Comparison of ENCODE assay signal across 20 cellular contexts in the genomic region with DNA sequence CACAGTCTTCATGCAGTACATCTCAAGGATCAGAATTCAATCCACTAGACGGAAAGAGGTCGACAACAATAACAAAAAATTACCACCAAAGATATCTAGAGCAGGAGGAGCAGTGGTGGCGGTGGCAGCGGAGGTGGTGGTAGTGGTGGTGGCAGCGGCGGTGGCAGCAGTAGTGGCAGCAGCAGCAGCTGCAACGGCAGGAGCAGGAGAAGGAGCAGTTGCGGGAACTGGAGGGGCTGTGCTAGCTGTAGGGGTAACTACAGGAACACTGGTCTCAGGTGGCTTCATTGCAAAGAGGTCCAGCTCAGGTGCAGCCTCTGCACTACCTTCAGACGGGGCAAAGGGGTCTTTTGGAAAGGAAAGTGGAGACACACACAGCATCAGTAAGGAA.
"Had no signal": no experiment of that assay in that cellular context is flagged by ENCODE, and none has a peak within 500 bp of the region (broad histone marks: within the 10 kb centered on the region; RNA-seq: fewer than 3 reads in every experiment).

No MANE protein-coding gene starts in this region.

- DNase-seq: activated CD4-positive, alpha-beta memory T cell treated with anti-CD3 and anti-CD28 coated beads for 36 hours; activated CD4-positive, alpha-beta T cell treated with anti-CD3 and anti-CD28 coated beads for 4 hours; activated T-cell treated with anti-CD3 and anti-CD28 coated beads for 4 hours; effector CD8-positive, alpha-beta T cell; heart left ventricle; kidney; stimulated activated CD4-positive, alpha-beta T cell treated with anti-CD3 and anti-CD28 coated beads, Interleukin-4, amount 100 ng/mL, for 4 hours; stimulated activated naive B cell treated with anti-CD40 and anti-IgM and Interleukin-4, amounts not matched to agents 10 μg/mL and 1 μg/mL and 100 μg/mL, for 72 hours had no signal

- H3K36me3 ChIP-seq: gastroesophageal sphincter, heart left ventricle, neutrophil had no signal

- H3K27me3 ChIP-seq: cardiac muscle cell, gastroesophageal sphincter, heart left ventricle, neutrophil had no signal

- H3K27ac ChIP-seq: cardiac muscle cell, gastroesophageal sphincter, heart left ventricle, neutrophil, parathyroid adenoma had no signal

- H3K36me3 Mint-ChIP-seq: activated CD4-positive, alpha-beta memory T cell treated with anti-CD3 and anti-CD28 coated beads for 36 hours; activated naive CD8-positive, alpha-beta T cell; mesothelial cell of epicardium; natural killer cell treated with Interleukin-12 subunit alpha and Interleukin-12 subunit beta and Interleukin-15 and Interleukin-18, amount 100 ng/mL, for 72 hours; stimulated activated naive B cell treated with anti-CD40 and anti-IgM and Interleukin-4, amounts not matched to agents 10 μg/mL and 1 μg/mL and 100 μg/mL, for 72 hours had no signal

- H3K9me3 Mint-ChIP-seq: activated CD4-positive, alpha-beta memory T cell treated with anti-CD3 and anti-CD28 coated beads for 36 hours; dendritic cell treated with granulocyte-macrophage colony-stimulating factor and Interleukin-4, amounts not matched to agents 40 ng/mL and 50 ng/mL, for 4 days; mesothelial cell of epicardium; natural killer cell treated with Interleukin-12 subunit alpha and Interleukin-12 subunit beta and Interleukin-15 and Interleukin-18, amount 100 ng/mL, for 72 hours; stimulated activated naive B cell treated with anti-CD40 and anti-IgM and Interleukin-4, amounts not matched to agents 10 μg/mL and 1 μg/mL and 100 μg/mL, for 72 hours had no signal

- H2AFZ ChIP-seq: parathyroid adenoma had no signal

- H3K4me2 ChIP-seq: smooth muscle cell had no signal

- H3K27me3 Mint-ChIP-seq: activated CD4-positive, alpha-beta memory T cell treated with anti-CD3 and anti-CD28 coated beads for 36 hours; activated naive CD8-positive, alpha-beta T cell; dendritic cell treated with granulocyte-macrophage colony-stimulating factor and Interleukin-4, amounts not matched to agents 40 ng/mL and 50 ng/mL, for 4 days; stimulated activated naive B cell treated with anti-CD40 and anti-IgM and Interleukin-4, amounts not matched to agents 10 μg/mL and 1 μg/mL and 100 μg/mL, for 72 hours had no signal

- H3K27ac Mint-ChIP-seq: activated CD4-positive, alpha-beta memory T cell treated with anti-CD3 and anti-CD28 coated beads for 36 hours; activated naive CD8-positive, alpha-beta T cell; dendritic cell treated with granulocyte-macrophage colony-stimulating factor and Interleukin-4, amounts not matched to agents 40 ng/mL and 50 ng/mL, for 4 days; mesothelial cell of epicardium; natural killer cell treated with Interleukin-12 subunit alpha and Interleukin-12 subunit beta and Interleukin-15 and Interleukin-18, amount 100 ng/mL, for 72 hours; stimulated activated naive B cell treated with anti-CD40 and anti-IgM and Interleukin-4, amounts not matched to agents 10 μg/mL and 1 μg/mL and 100 μg/mL, for 72 hours had no signal

- H3K9ac ChIP-seq: parathyroid adenoma had no signal

- H3K4me3 ChIP-seq: cardiac muscle cell, gastroesophageal sphincter, heart left ventricle, lung, smooth muscle cell had no signal

- H3K9me3 ChIP-seq: gastroesophageal sphincter, heart left ventricle, neutrophil had no signal

- H3K4me1 ChIP-seq: gastroesophageal sphincter, heart left ventricle had no signal

- H3K79me2 ChIP-seq: parathyroid adenoma had no signal

- H3K4me3 Mint-ChIP-seq: activated CD4-positive, alpha-beta memory T cell treated with anti-CD3 and anti-CD28 coated beads for 36 hours; activated naive CD8-positive, alpha-beta T cell; dendritic cell treated with granulocyte-macrophage colony-stimulating factor and Interleukin-4, amounts not matched to agents 40 ng/mL and 50 ng/mL, for 4 days; mesothelial cell of epicardium; natural killer cell treated with Interleukin-12 subunit alpha and Interleukin-12 subunit beta and Interleukin-15 and Interleukin-18, amount 100 ng/mL, for 72 hours; stimulated activated naive B cell treated with anti-CD40 and anti-IgM and Interleukin-4, amounts not matched to agents 10 μg/mL and 1 μg/mL and 100 μg/mL, for 72 hours had no signal

- ATAC-seq: esophagus mucosa; gastroesophageal sphincter; natural killer cell treated with Interleukin-12 subunit alpha and Interleukin-12 subunit beta and Interleukin-15 and Interleukin-18, amount 100 ng/mL, for 72 hours; sciatic nerve had no signal
